ENCODE assay signal across 23 cellular contexts in the genomic region with DNA sequence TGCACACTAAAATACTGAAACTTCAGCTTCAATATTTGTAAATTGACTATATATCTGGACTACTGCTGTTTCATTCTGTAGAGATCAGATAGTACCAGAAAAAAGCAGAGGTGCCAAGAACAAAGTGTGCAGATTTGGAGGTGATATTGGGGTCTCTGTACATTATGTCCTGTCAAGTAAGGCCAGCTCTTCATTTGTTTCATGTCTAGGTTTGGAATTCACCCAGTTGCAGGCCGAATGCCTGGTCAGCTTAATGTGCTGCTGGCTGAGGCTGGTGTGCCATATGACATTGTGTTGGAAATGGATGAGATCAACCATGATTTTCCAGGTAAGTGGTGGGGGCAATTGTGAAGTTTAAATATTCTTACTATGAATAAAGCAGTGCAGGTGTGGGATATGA.
"Had no signal": no experiment of that assay in that cellular context is flagged by ENCODE, and none has a peak within 500 bp of the region (broad histone marks: within the 10 kb centered on the region; RNA-seq: fewer than 3 reads in every experiment).

No MANE protein-coding gene starts in this region.

- DNase-seq: activated CD4-positive, alpha-beta T cell treated with anti-CD3 and anti-CD28 coated beads for 48 hours; activated CD4-positive, CD25-positive, alpha-beta regulatory T cell; activated CD8-positive, alpha-beta T cell treated with anti-CD3 and anti-CD28 coated beads for 36 hours; activated naive CD4-positive, alpha-beta T cell treated with Interleukin-2 at 50 U/mL for 16 hours; activated naive CD8-positive, alpha-beta T cell treated with anti-CD3 and anti-CD28 coated beads, Interleukin-2, amount 10 ng/mL, durations not matched to agents 7 days and 5 days; activated T-cell treated with anti-CD3 and anti-CD28 coated beads, Interleukin-2, amount 50 U/mL, for 24 hours; amygdala; effector CD8-positive, alpha-beta T cell; nucleus accumbens; T-cell; T-helper 9 cell had no signal

- H3K4me3 Mint-ChIP-seq: activated CD8-positive, alpha-beta T cell treated with anti-CD3 and anti-CD28 coated beads for 36 hours; activated naive CD8-positive, alpha-beta T cell treated with anti-CD3 and anti-CD28 coated beads, Interleukin-2, amount 10 ng/mL, durations not matched to agents 7 days and 5 days; activated T-cell treated with anti-CD3 and anti-CD28 coated beads, Interleukin-2, amount 50 U/mL, for 24 hours; central memory CD8-positive, alpha-beta T cell; dendritic cell treated with granulocyte-macrophage colony-stimulating factor and Interleukin-4, amounts not matched to agents 40 ng/mL and 50 ng/mL, for 4 days; mesothelial cell of epicardium; natural killer cell treated with Interleukin-12 subunit alpha and Interleukin-12 subunit beta and Interleukin-15 and Interleukin-18, amount 100 ng/mL, for 72 hours; stimulated activated naive CD8-positive, alpha-beta T cell treated with anti-CD3 and anti-CD28 coated beads, Interleukin-15, Interleukin-2, amounts not matched to agents 100 ng/mL and 50 ng/mL, for 24 hours; T-cell; type B pancreatic cell had no signal

- H3K27ac Mint-ChIP-seq: activated CD8-positive, alpha-beta T cell treated with anti-CD3 and anti-CD28 coated beads for 36 hours; activated naive CD8-positive, alpha-beta T cell treated with anti-CD3 and anti-CD28 coated beads, Interleukin-2, amount 10 ng/mL, durations not matched to agents 7 days and 5 days; activated T-cell treated with anti-CD3 and anti-CD28 coated beads, Interleukin-2, amount 50 U/mL, for 24 hours; activated T-helper 2 cell treated with anti-CD3 and anti-CD28 coated beads, Interferon-gamma antibody, Interleukin-2, Interleukin-4, amounts not matched to agents 10 μg/mL and 5 μg/mL and 100 μg/mL, durations not matched to agents 14 hours and 24 hours and 36 hours; dendritic cell treated with granulocyte-macrophage colony-stimulating factor and Interleukin-4, amounts not matched to agents 40 ng/mL and 50 ng/mL, for 4 days; natural killer cell treated with Interleukin-12 subunit alpha and Interleukin-12 subunit beta and Interleukin-15 and Interleukin-18, amount 100 ng/mL, for 72 hours; stimulated activated naive CD8-positive, alpha-beta T cell treated with anti-CD3 and anti-CD28 coated beads, Interleukin-15, Interleukin-2, amounts not matched to agents 100 ng/mL and 50 ng/mL, for 24 hours; T-cell; type B pancreatic cell had no signal

- H3K9me3 ChIP-seq: gastroesophageal sphincter, suprapubic skin had no signal

- H3K27me3 ChIP-seq: gastroesophageal sphincter, suprapubic skin had no signal

- ATAC-seq: activated CD8-positive, alpha-beta T cell treated with anti-CD3 and anti-CD28 coated beads for 36 hours; esophagus mucosa; gastroesophageal sphincter; natural killer cell treated with Interleukin-12 subunit alpha and Interleukin-12 subunit beta and Interleukin-15 and Interleukin-18, amount 100 ng/mL, for 72 hours; T-cell had no signal

- H3K4me1 ChIP-seq: suprapubic skin had no signal

- H3K9me3 Mint-ChIP-seq: central memory CD8-positive, alpha-beta T cell had no signal

- H3K4me1 Mint-ChIP-seq: activated naive CD8-positive, alpha-beta T cell treated with anti-CD3 and anti-CD28 coated beads, Interleukin-2, amount 10 ng/mL, durations not matched to agents 7 days and 5 days; mesothelial cell of epicardium had no signal

- H3K4me3 ChIP-seq: gastroesophageal sphincter, lung, skin epidermis, suprapubic skin had no signal

- H3K27ac ChIP-seq: skin epidermis, suprapubic skin had no signal

- H3K27me3 Mint-ChIP-seq: activated CD8-positive, alpha-beta T cell treated with anti-CD3 and anti-CD28 coated beads for 36 hours; activated naive CD8-positive, alpha-beta T cell treated with anti-CD3 and anti-CD28 coated beads, Interleukin-2, amount 10 ng/mL, durations not matched to agents 7 days and 5 days; activated T-cell treated with anti-CD3 and anti-CD28 coated beads, Interleukin-2, amount 50 U/mL, for 24 hours; central memory CD8-positive, alpha-beta T cell; dendritic cell treated with granulocyte-macrophage colony-stimulating factor and Interleukin-4, amounts not matched to agents 40 ng/mL and 50 ng/mL, for 4 days; natural killer cell treated with Interleukin-12 subunit alpha and Interleukin-12 subunit beta and Interleukin-15 and Interleukin-18, amount 100 ng/mL, for 72 hours; stimulated activated naive CD8-positive, alpha-beta T cell treated with anti-CD3 and anti-CD28 coated beads, Interleukin-15, Interleukin-2, amounts not matched to agents 100 ng/mL and 50 ng/mL, for 24 hours; T-cell; type B pancreatic cell had no signal
